In the genomic region with DNA sequence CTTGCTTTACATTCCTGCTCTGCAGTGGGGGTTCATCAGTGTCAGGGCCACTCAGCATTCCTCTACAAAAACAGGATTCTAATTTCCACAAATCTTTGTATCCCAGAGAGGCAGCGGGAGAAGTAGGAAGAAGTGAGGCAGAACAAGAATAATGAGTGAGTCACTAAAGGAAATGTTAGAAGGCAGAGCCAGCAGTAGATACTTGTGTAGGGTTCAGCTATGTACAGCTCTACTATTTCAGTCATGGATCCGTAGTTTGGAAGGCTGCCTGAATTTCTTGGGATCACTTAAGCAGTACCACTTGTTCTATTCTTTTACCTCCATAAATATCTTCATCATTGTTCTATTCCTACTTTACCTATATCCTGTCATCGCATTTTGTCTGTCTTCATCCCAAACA, we compare ENCODE assay signal across 12 cellular contexts.
"Had no signal": no experiment of that assay in that cellular context is flagged by ENCODE, and none has a peak within 500 bp of the region (broad histone marks: within the 10 kb centered on the region; RNA-seq: fewer than 3 reads in every experiment).

No MANE protein-coding gene starts in this region.

- H3K36me3 ChIP-seq: breast epithelium, esophagus squamous epithelium, thoracic aorta had no signal

- ATAC-seq: WTC11 had no signal

- H3K9me3 ChIP-seq: esophagus squamous epithelium, thoracic aorta had no signal

- H3K4me1 ChIP-seq: breast epithelium, esophagus squamous epithelium had no signal

- H3K27ac ChIP-seq: breast epithelium, dorsolateral prefrontal cortex, esophagus squamous epithelium, thoracic aorta had no signal

- H3K4me3 ChIP-seq: breast epithelium, dorsolateral prefrontal cortex, esophagus squamous epithelium, thoracic aorta had no signal

- H3K27me3 ChIP-seq: breast epithelium, esophagus squamous epithelium had no signal

- DNase-seq: activated CD4-positive, alpha-beta T cell treated with anti-CD3 and anti-CD28 coated beads, Interleukin-2, amount 10 ng/mL, durations not matched to agents 24 days and 14 days; activated CD8-positive, alpha-beta memory T cell treated with anti-CD3 and anti-CD28 coated beads for 24 hours; activated naive CD4-positive, alpha-beta T cell treated with anti-CD3 and anti-CD28 coated beads, Interleukin-2, amount 50 U/mL, for 16 hours; amniotic stem cell; dorsolateral prefrontal cortex; esophagus squamous epithelium; foreskin fibroblast; head of caudate nucleus; stimulated activated CD4-positive, alpha-beta T cell treated with anti-CD3 and anti-CD28 coated beads, Interleukin-4, amount 100 ng/mL, for 24 hours had no signal
